ENCODE assay signal across 8 cellular contexts in the genomic region with DNA sequence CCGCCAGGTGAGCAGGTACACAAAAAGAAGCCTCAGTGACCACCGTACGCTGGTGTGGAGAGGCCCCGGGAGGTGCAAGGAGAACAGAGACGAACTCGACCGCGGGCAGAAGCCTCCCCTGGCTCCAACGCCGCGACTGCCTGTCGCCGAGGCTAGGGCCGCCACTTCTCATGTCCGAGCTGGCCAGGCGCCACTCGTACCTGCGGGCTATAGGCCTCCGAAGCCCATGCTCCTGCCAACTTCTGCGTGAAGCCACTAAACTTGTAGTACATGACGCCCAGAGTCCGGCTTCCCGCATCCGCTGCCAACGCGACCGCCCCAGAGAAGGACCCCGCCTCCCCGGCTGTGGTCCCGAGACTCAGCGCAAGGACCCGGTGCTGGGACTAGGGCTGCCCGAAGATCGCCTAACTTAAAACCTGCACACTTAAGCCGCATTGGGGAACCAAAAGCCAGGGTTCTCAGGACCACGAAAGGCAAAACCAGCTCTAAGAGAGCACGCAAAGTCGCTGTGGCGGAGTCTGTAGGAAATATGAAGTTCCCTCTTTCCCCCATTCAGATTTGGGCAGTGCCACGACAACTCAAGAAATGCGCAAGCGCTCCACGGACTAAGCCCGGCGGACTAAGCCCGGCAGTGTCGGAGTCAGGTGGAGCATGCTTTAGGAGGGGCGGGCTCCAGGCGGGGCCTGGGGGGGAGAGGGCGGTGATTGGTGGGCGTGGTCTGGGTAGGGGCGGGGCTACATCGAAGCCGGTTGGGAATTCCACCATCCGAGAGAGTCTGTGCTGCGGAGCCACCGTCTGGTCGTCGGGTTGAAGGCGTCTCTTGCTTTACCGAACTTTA.
A peak's percentile ranks its signal among the peaks of the same experiment; 100 is the strongest.
DNase-seq lines count a peak whose midpoint lies in the region; ATAC-seq and TF ChIP-seq lines count a peak whose summit lies in the region.

A gene with protein sequence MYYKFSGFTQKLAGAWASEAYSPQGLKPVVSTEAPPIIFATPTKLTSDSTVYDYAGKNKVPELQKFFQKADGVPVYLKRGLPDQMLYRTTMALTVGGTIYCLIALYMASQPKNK (minus strand): TSS at position 328 of the 838 bp plus-strand sequence. CDS start 56 bp downstream, at position 272.

- H3K27me3 Mint-ChIP-seq in central memory CD8-positive, alpha-beta T cell = no peaks in the 10 kb centered on the region

- H3K27ac Mint-ChIP-seq in central memory CD8-positive, alpha-beta T cell (ENCODE audit: low read depth) = peak within 1 kb of the TSS; percentile 85

- H3K4me3 Mint-ChIP-seq in central memory CD8-positive, alpha-beta T cell = peak within 1 kb of the TSS; percentile 79

- peaks cover 15% of the 10 kb centered on the region for H3K36me3 Mint-ChIP-seq in central memory CD8-positive, alpha-beta T cell (ENCODE audit: insufficient read depth)

- H3K4me1 Mint-ChIP-seq in central memory CD8-positive, alpha-beta T cell = peaks cover 48% of the 10 kb centered on the region

- ATAC-seq in GM19025 (IDR thresholded peaks at IDR 0.05; ENCODE audit: low read depth, unreplicated experiment) = peak; percentile 87
- ATAC-seq in HG03342 (IDR thresholded peaks at IDR 0.05; ENCODE audit: unreplicated experiment) = peak; percentile 91
- ATAC-seq in central memory CD8-positive, alpha-beta T cell (replicated peaks; ENCODE audit: extremely low read depth, poor library complexity, severe bottlenecking) = peak; percentile 89

- peak within 1 kb of the TSS; percentile 98 for H3K4me3 ChIP-seq in AG10803 (ENCODE audit: low read length)

- no peaks in the 10 kb centered on the region for H3K9me3 Mint-ChIP-seq in central memory CD8-positive, alpha-beta T cell

- TF ChIP-seq CTCF in AG10803 (conservative IDR thresholded peaks at IDR 0.05; ENCODE audit: low read length) = peak; percentile 41

- DNase-seq in AG10803 (ENCODE audit: low read depth) (peak; percentile 96), NCI-H446 (lab: John Stamatoyannopoulos, UW) (peak; percentile 92 to 96), iris pigment epithelial cell (ENCODE audit: low read depth) (peak; percentile 97)
- peak; percentile 88 for DNase-seq in activated CD4-positive, CD25-positive, alpha-beta regulatory T cell treated with anti-CD3 and anti-CD28 coated beads, Interleukin-2, amount 50 U/mL, for 16 hours (ENCODE audit: low read depth, low spot score)
- peak; percentile 90 to 91 for DNase-seq in central memory CD8-positive, alpha-beta T cell (ENCODE audit: low spot score in 2 of 2)
- DNase-seq in stimulated activated CD4-positive, alpha-beta T cell treated with anti-CD3 and anti-CD28 coated beads, Interleukin-12 subunit alpha, Interleukin-12 subunit beta, amount 100 ng/mL, for 4 hours = peak; percentile 96

Comparison
In these comparisons a context has a peak if more than half of its experiments do, and no peak if none do; other contexts are left out.
1. Peak in every context shown above with its lines: DNase-seq, ATAC-seq and H3K4me3 ChIP-seq.